In the genomic region with DNA sequence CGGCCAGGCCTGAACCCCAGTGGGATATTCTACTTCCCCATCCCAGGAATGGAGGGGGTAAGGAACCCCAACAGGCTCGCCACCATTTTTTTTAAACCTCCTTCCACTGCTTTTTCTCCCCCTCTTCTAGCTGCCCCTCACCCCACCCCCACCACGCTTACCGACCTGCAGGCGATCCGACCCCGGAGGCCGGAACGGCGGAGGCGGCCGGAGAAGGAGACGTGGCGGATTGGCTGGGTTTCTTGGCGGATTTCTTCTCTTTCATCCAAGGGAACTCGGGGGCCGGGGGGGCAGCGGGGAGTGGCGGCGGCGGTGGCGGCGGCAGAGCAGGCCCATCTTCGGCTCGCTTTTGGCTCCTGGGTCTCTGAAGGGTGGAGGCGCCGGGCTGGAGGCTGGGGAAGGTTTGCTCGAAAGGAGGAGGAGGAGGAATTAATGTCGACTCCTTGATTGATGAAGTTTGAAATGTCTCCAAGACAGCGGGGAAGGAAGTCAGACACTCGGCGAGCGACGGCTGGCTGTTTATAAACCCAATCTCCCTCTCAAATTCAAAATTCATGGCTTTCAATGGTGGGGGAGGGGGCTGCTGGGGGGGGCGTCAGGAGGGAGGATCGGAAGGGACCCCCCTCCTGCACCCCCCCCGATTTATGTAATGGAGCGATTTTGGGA, we compare ENCODE assay signal across 8 cellular contexts. TPM values are rescaled to one million over a fixed set of nuclear protein-coding genes. Genes with fewer than 3 reads are reported as not detected.
A peak's percentile ranks its signal among the peaks of the same experiment; 100 is the strongest.
DNase-seq lines count a peak whose midpoint lies in the region; ATAC-seq, FAIRE-seq and TF ChIP-seq lines count a peak whose summit lies in the region.

No MANE protein-coding gene starts in this region.

- DNase-seq in GM03348 (ENCODE audit: low spot score) (peak; percentile 90), NT2/D1 (ENCODE audit: low read depth, low spot score) (no peak), astrocyte of the hippocampus (ENCODE audit: low read depth, low spot score) (peak; percentile 93), kidney (peak; percentile 96), HuH-7 (ENCODE audit: low spot score) (no peak), SHP77 treated with DMSO at 0.1 percent for 48 hours (lab: John Stamatoyannopoulos, UW) (no peak)
- DNase-seq in stimulated activated CD4-positive, alpha-beta T cell treated with anti-CD3 and anti-CD28 coated beads, Interleukin-4, amount 100 ng/mL, for 1 hour, result peak; percentile 38

- H3K27ac ChIP-seq in kidney (ENCODE audit: low read depth in 2 of 2, low read length in 2 of 2), result peak overlapping the region; percentile 95 to 96

- TF ChIP-seq CTCF in kidney (IDR thresholded peaks at IDR 0.05; ENCODE audit: borderline replicate concordance, extremely low read depth, insufficient read depth), result no peak

- H3K4me1 ChIP-seq in NT2/D1 (ENCODE audit: insufficient read depth, insufficient read length) (peaks cover 8% of the 10 kb centered on the region), kidney (ENCODE audit: control insufficient read depth in 1 of 2, insufficient read depth in 1 of 2, low read depth in 1 of 2, low read length in 2 of 2) (peaks cover 27 to 32% of the 10 kb centered on the region in 2 donors)

- peak overlapping the region; percentile 57 for H3K9ac ChIP-seq in NT2/D1 (ENCODE audit: insufficient read length, low read depth)
- H3K9ac ChIP-seq in kidney (ENCODE audit: low read length in 2 of 2), result peak overlapping the region; percentile 91 to 99

- ATAC-seq in HG03135 (IDR thresholded peaks at IDR 0.05; ENCODE audit: unreplicated experiment), result no peak

- peaks cover 99% of the 10 kb centered on the region for H3K27me3 ChIP-seq in NT2/D1 (ENCODE audit: insufficient read depth, insufficient read length)

- H3K36me3 ChIP-seq in NT2/D1 (ENCODE audit: insufficient read depth, insufficient read length, low read length), result no peaks in the 10 kb centered on the region
- H3K36me3 ChIP-seq in kidney (ENCODE audit: control insufficient read depth in 1 of 2, insufficient read depth in 2 of 2, low read length in 2 of 2), result no peaks in the 10 kb centered on the region

- H3K9me3 ChIP-seq in NT2/D1 (ENCODE audit: insufficient read depth, low read length) (no peaks in the 10 kb centered on the region), kidney (ENCODE audit: control insufficient read depth in 1 of 2, low read length in 2 of 2) (no peaks in the 10 kb centered on the region)

- peak overlapping the region; percentile 35 for H3K4me3 ChIP-seq in NT2/D1 (ENCODE audit: insufficient read length, low read depth)
- H3K4me3 ChIP-seq in kidney (ENCODE audit: low read length in 2 of 2), result peak overlapping the region; percentile 85 to 89

- no peak for FAIRE-seq in kidney (lab: Jason Lieb, UNC)

- intact Hi-C loops in kidney (cut with DNase I), result loop anchor here (5.0 kb wide), 1 partner anchor 33 kb away; a partner anchor contains a TSS

RNA-seq across cellular contexts. Expression of a gene that starts 0.4 kb away (rescaled TPM):
- 61.9 TPM for total RNA-seq in kidney
- polyA plus RNA-seq in kidney (ENCODE audit: insufficient read depth, low read depth, low replicate concordance), result 30.7 TPM

RNA-seq across cellular contexts. Expression of a gene that starts 13.7 kb away (rescaled TPM):
- total RNA-seq in kidney, result not detected
- not detected for polyA plus RNA-seq in kidney (ENCODE audit: insufficient read depth, low read depth, low replicate concordance)

RNA-seq across cellular contexts. Expression of a gene that starts 33.7 kb away (rescaled TPM):
- total RNA-seq in kidney, result 22.6 TPM
- polyA plus RNA-seq in kidney (ENCODE audit: insufficient read depth, low read depth, low replicate concordance), result 4.4 TPM

RNA-seq across cellular contexts. Expression of a gene that starts 45.6 kb away (rescaled TPM):
- total RNA-seq in kidney, result 99.0 TPM
- 12.1 TPM for polyA plus RNA-seq in kidney (ENCODE audit: insufficient read depth, low read depth, low replicate concordance)

RNA-seq across cellular contexts. Expression of a gene that starts 49.1 kb away (rescaled TPM):
- 27.0 TPM for total RNA-seq in kidney
- 12.3 TPM for polyA plus RNA-seq in kidney (ENCODE audit: insufficient read depth, low read depth, low replicate concordance)

Comparison
In these comparisons a context has a peak if more than half of its experiments do, and no peak if none do; other contexts are left out.
1. DNase-seq: peak in GM03348 (single experiment), astrocyte of the hippocampus (single experiment), kidney (single experiment) and stimulated activated CD4-positive, alpha-beta T cell treated with anti-CD3 and anti-CD28 coated beads, Interleukin-4, amount 100 ng/mL, for 1 hour (single experiment); none in NT2/D1 (single experiment), HuH-7 (single experiment) and SHP77 treated with DMSO at 0.1 percent for 48 hours (single experiment).